ENCODE assay signal across 24 cellular contexts in the genomic region with DNA sequence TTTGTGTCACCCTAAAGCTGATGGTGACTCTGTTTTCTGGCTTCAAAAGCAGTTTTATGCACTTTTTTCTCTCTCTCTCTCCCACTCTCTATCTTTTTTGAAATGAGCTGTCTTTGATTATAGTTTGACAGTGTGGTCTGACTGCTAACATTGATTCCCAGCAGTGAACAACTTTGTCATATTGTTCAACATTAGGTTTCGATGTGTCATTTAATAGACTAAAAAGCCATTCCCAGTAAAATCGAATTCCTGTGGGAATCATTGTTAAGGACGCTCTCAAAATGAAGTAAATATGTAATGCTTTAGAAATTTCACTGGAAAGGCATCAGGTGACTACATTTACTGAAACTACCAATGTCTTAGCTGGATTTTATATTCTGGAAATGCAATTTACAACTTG.
"Had no signal": no experiment of that assay in that cellular context is flagged by ENCODE, and none has a peak within 500 bp of the region (broad histone marks: within the 10 kb centered on the region; RNA-seq: fewer than 3 reads in every experiment).

No MANE protein-coding gene starts in this region.

- DNase-seq: activated CD4-positive, CD25-positive, alpha-beta regulatory T cell treated with anti-CD3 and anti-CD28 coated beads, Interleukin-2, amount 50 U/mL, for 72 hours; activated CD8-positive, alpha-beta memory T cell treated with anti-CD3 and anti-CD28 coated beads for 24 hours; activated CD8-positive, alpha-beta memory T cell treated with anti-CD3 and anti-CD28 coated beads, Interleukin-2, amount 50 U/mL, for 48 hours; activated effector memory CD4-positive, alpha-beta T cell treated with anti-CD3 and anti-CD28 coated beads, Interleukin-2, amount 50 U/mL, for 16 hours; activated naive CD4-positive, alpha-beta T cell treated with anti-CD3 and anti-CD28 coated beads, Interleukin-2, amount 50 U/mL, for 16 hours; activated T-cell treated with anti-CD3 and anti-CD28 coated beads, Interleukin-2, amount 50 U/mL, for 48 hours; cerebellar nuclear complex; cortex of kidney; mucosa of descending colon; naive thymus-derived CD4-positive, alpha-beta T cell; right cardiac atrium; stimulated activated CD4-positive, alpha-beta T cell treated with anti-CD3 and anti-CD28 coated beads, Interleukin-4, amount 100 ng/mL, for 4 hours; T-helper 2 cell; testis had no signal

- H3K27me3 Mint-ChIP-seq: naive thymus-derived CD4-positive, alpha-beta T cell; stimulated activated memory B cell treated with anti-CD40 and anti-IgM and Interleukin-4, amounts not matched to agents 10 μg/mL and 1 μg/mL and 100 μg/mL, for 72 hours; type B pancreatic cell had no signal

- H3K4me2 ChIP-seq: neural progenitor cell had no signal

- H3K27me3 ChIP-seq: ascending aorta, esophagus muscularis mucosa, neural progenitor cell, testis had no signal

- H3K36me3 ChIP-seq: ascending aorta, esophagus muscularis mucosa, neural progenitor cell, prostate gland had no signal

- H3K4me3 ChIP-seq: ascending aorta, esophagus muscularis mucosa, lung, mucosa of descending colon, neural progenitor cell, prostate gland, testis had no signal

- H3K36me3 Mint-ChIP-seq: naive thymus-derived CD4-positive, alpha-beta T cell; neural progenitor cell; stimulated activated memory B cell treated with anti-CD40 and anti-IgM and Interleukin-4, amounts not matched to agents 10 μg/mL and 1 μg/mL and 100 μg/mL, for 72 hours; type B pancreatic cell had no signal

- FAIRE-seq: bronchial epithelial cell had no signal

- H3K27ac ChIP-seq: ascending aorta, esophagus muscularis mucosa, neural progenitor cell, prostate gland, testis, VCaP had no signal

- H2AFZ ChIP-seq: neural progenitor cell had no signal

- H3K9ac ChIP-seq: neural progenitor cell had no signal

- H3K27ac Mint-ChIP-seq: naive thymus-derived CD4-positive, alpha-beta T cell; neural progenitor cell; stimulated activated memory B cell treated with anti-CD40 and anti-IgM and Interleukin-4, amounts not matched to agents 10 μg/mL and 1 μg/mL and 100 μg/mL, for 72 hours; type B pancreatic cell had no signal

- ATAC-seq: left lobe of liver; mucosa of descending colon; naive thymus-derived CD4-positive, alpha-beta T cell; right cardiac atrium; stimulated activated memory B cell treated with anti-CD40 and anti-IgM and Interleukin-4, amounts not matched to agents 10 μg/mL and 1 μg/mL and 100 μg/mL, for 72 hours had no signal

- H3K4me1 Mint-ChIP-seq: naive thymus-derived CD4-positive, alpha-beta T cell; stimulated activated memory B cell treated with anti-CD40 and anti-IgM and Interleukin-4, amounts not matched to agents 10 μg/mL and 1 μg/mL and 100 μg/mL, for 72 hours had no signal

- H3K9me3 ChIP-seq: ascending aorta, esophagus muscularis mucosa, mucosa of descending colon, prostate gland, testis had no signal

- H3K4me1 ChIP-seq: ascending aorta, esophagus muscularis mucosa, prostate gland, testis had no signal

- H3K9me3 Mint-ChIP-seq: stimulated activated memory B cell treated with anti-CD40 and anti-IgM and Interleukin-4, amounts not matched to agents 10 μg/mL and 1 μg/mL and 100 μg/mL, for 72 hours; type B pancreatic cell had no signal

- H3K4me3 Mint-ChIP-seq: naive thymus-derived CD4-positive, alpha-beta T cell; neural progenitor cell; stimulated activated memory B cell treated with anti-CD40 and anti-IgM and Interleukin-4, amounts not matched to agents 10 μg/mL and 1 μg/mL and 100 μg/mL, for 72 hours; type B pancreatic cell had no signal
